Comparison of ENCODE assay signal across 27 cellular contexts in the genomic region with DNA sequence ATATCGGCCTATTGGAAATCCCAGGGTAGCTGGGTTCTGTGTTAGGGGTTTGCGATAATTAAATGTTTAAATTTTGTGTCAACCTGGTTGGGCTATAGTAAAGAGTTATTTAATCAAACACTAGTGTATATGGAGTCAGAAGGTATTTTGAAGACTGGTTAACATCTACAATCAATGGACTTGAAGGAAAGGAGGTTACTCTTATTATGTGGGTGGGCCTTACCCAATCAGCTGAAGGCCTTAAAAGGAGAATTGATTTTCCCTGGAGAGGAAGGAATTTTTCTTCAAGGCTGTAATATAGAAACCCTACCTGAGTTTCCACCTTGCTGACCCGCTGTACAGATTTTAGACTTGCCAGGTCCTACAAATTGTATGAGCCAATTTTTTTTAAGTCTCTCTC.
"Had no signal": no experiment of that assay in that cellular context is flagged by ENCODE, and none has a peak within 500 bp of the region (broad histone marks: within the 10 kb centered on the region; RNA-seq: fewer than 3 reads in every experiment).

No MANE protein-coding gene starts in this region.

- H3K79me2 ChIP-seq: hepatocyte had no signal

- FAIRE-seq: endometrium, endothelial cell of umbilical vein, frontal cortex had no signal

- H3K4me1 ChIP-seq: colonic mucosa, esophagus muscularis mucosa, esophagus squamous epithelium, foreskin keratinocyte, gastrocnemius medialis, gastroesophageal sphincter, heart left ventricle, heart right ventricle had no signal

- H3K4me2 ChIP-seq: hepatocyte had no signal

- H2AFZ ChIP-seq: hepatocyte had no signal

- H3K9me3 ChIP-seq: colonic mucosa, esophagus muscularis mucosa, esophagus squamous epithelium, gastrocnemius medialis, gastroesophageal sphincter, heart right ventricle had no signal

- DNase-seq: colonic mucosa; cortex of kidney; dermis blood vessel endothelial cell; dorsolateral prefrontal cortex; effector CD4-positive, alpha-beta T cell; effector CD8-positive, alpha-beta T cell; effector memory CD4-positive, alpha-beta T cell; effector memory CD8-positive, alpha-beta T cell; endodermal cell; erythroblast; esophagus squamous epithelium; foreskin fibroblast; foreskin keratinocyte; foreskin melanocyte; gastrocnemius medialis; glutamatergic neuron; heart left ventricle; heart right ventricle had no signal

- H3K27me3 ChIP-seq: colonic mucosa, esophagus muscularis mucosa, esophagus squamous epithelium, foreskin keratinocyte, gastrocnemius medialis, gastroesophageal sphincter, heart left ventricle, heart right ventricle, hepatocyte had no signal

- H3K27ac ChIP-seq: colonic mucosa, coronary artery, dorsolateral prefrontal cortex, epithelial cell of prostate, esophagus muscularis mucosa, esophagus squamous epithelium, foreskin keratinocyte, gastrocnemius medialis, gastroesophageal sphincter, heart left ventricle, heart right ventricle, hepatocyte had no signal

- H3K4me3 ChIP-seq: colonic mucosa, coronary artery, dorsolateral prefrontal cortex, esophagus muscularis mucosa, esophagus squamous epithelium, gastrocnemius medialis, gastroesophageal sphincter, heart left ventricle, heart right ventricle, hepatocyte had no signal

- ATAC-seq: effector memory CD8-positive, alpha-beta T cell; esophagus mucosa; foreskin keratinocyte; gastrocnemius medialis; gastroesophageal sphincter; heart left ventricle; heart right ventricle had no signal

- H3K36me3 ChIP-seq: colonic mucosa, esophagus muscularis mucosa, esophagus squamous epithelium, gastrocnemius medialis, gastroesophageal sphincter, heart left ventricle, heart right ventricle had no signal
